26 cellular contexts compared by ENCODE assay signal in genomic region chrX:47614618-47615017, GRCh38. TPM values are rescaled to one million over a fixed set of nuclear protein-coding genes. Genes with fewer than 3 reads are reported as not detected.
DNase-seq lines count a peak whose midpoint lies in the region; ATAC-seq and TF ChIP-seq lines count a peak whose summit lies in the region.
"Had no signal": no experiment of that assay in that cellular context is flagged by ENCODE, and none has a peak within 500 bp of the region (broad histone marks: within the 10 kb centered on the region; RNA-seq: fewer than 3 reads in every experiment).

No MANE protein-coding gene starts in this region.

- no peaks in the 10 kb centered on the region for H3K9me3 ChIP-seq in gastroesophageal sphincter
- H3K9me3 ChIP-seq: BE2C had no signal

- no peak for ATAC-seq in activated CD8-positive, alpha-beta memory T cell treated with anti-CD3 and anti-CD28 coated beads, Interleukin-2, amount 10 ng/mL, durations not matched to agents 7 days and 5 days
- ATAC-seq in gastroesophageal sphincter: no peak
- ATAC-seq: GM12878 had no signal

- 71 to 100% methylated on average over 1 of the region's 5 CpGs for WGBS in gastroesophageal sphincter (ENCODE audit: low coverage in 1 of 2), 2 donors

- no peak overlapping the region for H3K27ac ChIP-seq in gastroesophageal sphincter
- H3K27ac ChIP-seq: BLaER1 had no signal

- TF ChIP-seq CTCF in progenitor cell of endocrine pancreas (IDR thresholded peaks at IDR 0.05; ENCODE audit: unreplicated experiment) (no peak), gastroesophageal sphincter (IDR thresholded peaks at IDR 0.05) (no peak)

- H3K4me1 Mint-ChIP-seq in activated CD8-positive, alpha-beta memory T cell treated with anti-CD3 and anti-CD28 coated beads, Interleukin-2, amount 10 ng/mL, durations not matched to agents 7 days and 5 days: peaks cover 3% of the 10 kb centered on the region
- H3K4me1 Mint-ChIP-seq in progenitor cell of endocrine pancreas (ENCODE audit: low read depth): no peaks in the 10 kb centered on the region

- H3K9me3 Mint-ChIP-seq in activated CD8-positive, alpha-beta memory T cell treated with anti-CD3 and anti-CD28 coated beads, Interleukin-2, amount 10 ng/mL, durations not matched to agents 7 days and 5 days (ENCODE audit: low read depth): no peaks in the 10 kb centered on the region
- H3K9me3 Mint-ChIP-seq in progenitor cell of endocrine pancreas (ENCODE audit: low read depth): peaks cover 18% of the 10 kb centered on the region
- H3K9me3 Mint-ChIP-seq: CD8-positive, alpha-beta memory T cell had no signal

- H3K36me3 ChIP-seq in gastroesophageal sphincter: no peaks in the 10 kb centered on the region
- H3K36me3 ChIP-seq: BE2C, BLaER1 had no signal

- intact Hi-C loops in posterior vena cava (cut with DNase I): loop anchor here in 1 of 2 donors (1.0 kb wide), 1 partner anchor 42 kb away; no protein-coding TSS in a partner anchor

- H3K27ac Mint-ChIP-seq in activated CD8-positive, alpha-beta memory T cell treated with anti-CD3 and anti-CD28 coated beads, Interleukin-2, amount 10 ng/mL, durations not matched to agents 7 days and 5 days: no peak overlapping the region
- no peak overlapping the region for H3K27ac Mint-ChIP-seq in progenitor cell of endocrine pancreas
- H3K27ac Mint-ChIP-seq: CD4-positive, alpha-beta memory T cell; CD4-positive, CD25-positive, alpha-beta regulatory T cell; CD8-positive, alpha-beta memory T cell had no signal

- DNase-seq in activated CD8-positive, alpha-beta memory T cell treated with anti-CD3 and anti-CD28 coated beads for 24 hours: peak; percentile 24
- no peak for DNase-seq in activated CD8-positive, alpha-beta memory T cell treated with anti-CD3 and anti-CD28 coated beads, Interleukin-2, amount 10 ng/mL, durations not matched to agents 7 days and 5 days
- DNase-seq in islet precursor cell: peak; percentile 28
- peak; percentile 6 for DNase-seq in posterior vena cava (ENCODE audit: low spot score)
- no peak for DNase-seq in NCI-H146 treated with DMSO at 0.1 percent for 48 hours (lab: John Stamatoyannopoulos, UW; ENCODE audit: unreplicated experiment)
- no peak for DNase-seq in progenitor cell of endocrine pancreas (ENCODE audit: low spot score, unreplicated experiment)
- DNase-seq: 8988T; ACHN; BE2C; C1 segment of cervical spinal cord; CD4-positive, alpha-beta memory T cell; CD4-positive, CD25-positive, alpha-beta regulatory T cell; CD8-positive, alpha-beta memory T cell; COR-L47; DMS 273 treated with DMSO at 0.1 percent for 48 hours; DMS153; DMS53; DMS79; DND-41; EL; GDM1 had no signal

- peaks cover 0 to 5% (median 0%) of the 10 kb centered on the region in 3 donors for H3K4me1 ChIP-seq in gastroesophageal sphincter
- H3K4me1 ChIP-seq: BE2C, BLaER1 had no signal

- H3K4me3 Mint-ChIP-seq in activated CD8-positive, alpha-beta memory T cell treated with anti-CD3 and anti-CD28 coated beads, Interleukin-2, amount 10 ng/mL, durations not matched to agents 7 days and 5 days: no peak overlapping the region
- no peak overlapping the region for H3K4me3 Mint-ChIP-seq in progenitor cell of endocrine pancreas (ENCODE audit: low read depth)
- H3K4me3 Mint-ChIP-seq: CD14-positive monocyte; CD4-positive, alpha-beta memory T cell; CD4-positive, CD25-positive, alpha-beta regulatory T cell; CD8-positive, alpha-beta memory T cell had no signal

- TF ChIP-seq POLR2A in gastroesophageal sphincter (IDR thresholded peaks at IDR 0.05): no peak

- no peak for TF ChIP-seq EP300 in gastroesophageal sphincter (IDR thresholded peaks at IDR 0.05)

- no peaks in the 10 kb centered on the region for H3K36me3 Mint-ChIP-seq in activated CD8-positive, alpha-beta memory T cell treated with anti-CD3 and anti-CD28 coated beads, Interleukin-2, amount 10 ng/mL, durations not matched to agents 7 days and 5 days
- H3K36me3 Mint-ChIP-seq in progenitor cell of endocrine pancreas (ENCODE audit: insufficient read depth): no peaks in the 10 kb centered on the region
- H3K36me3 Mint-ChIP-seq: CD14-positive monocyte; CD4-positive, alpha-beta memory T cell; CD4-positive, CD25-positive, alpha-beta regulatory T cell; CD8-positive, alpha-beta memory T cell had no signal

- no peak overlapping the region for H3K4me3 ChIP-seq in gastroesophageal sphincter
- H3K4me3 ChIP-seq: BLaER1, GM12878 had no signal

- CTCF ChIA-PET in activated CD8-positive, alpha-beta memory T cell treated with anti-CD3 and anti-CD28 coated beads, Interleukin-2, amount 10 ng/mL, durations not matched to agents 7 days and 5 days (lab: Charles Lee): no interaction called here

- H3K27me3 ChIP-seq in gastroesophageal sphincter: peaks cover 6% of the 10 kb centered on the region
- H3K27me3 ChIP-seq: BE2C had no signal

- H3K27me3 Mint-ChIP-seq in activated CD8-positive, alpha-beta memory T cell treated with anti-CD3 and anti-CD28 coated beads, Interleukin-2, amount 10 ng/mL, durations not matched to agents 7 days and 5 days: peaks cover 17% of the 10 kb centered on the region
- peaks cover 23% of the 10 kb centered on the region for H3K27me3 Mint-ChIP-seq in progenitor cell of endocrine pancreas

RNA-seq across cellular contexts. Expression of gene SYN1, which starts 5.0 kb away (rescaled TPM):
- total RNA-seq in activated CD8-positive, alpha-beta memory T cell treated with anti-CD3 and anti-CD28 coated beads, Interleukin-2, amount 10 ng/mL, durations not matched to agents 7 days and 5 days: under 1 TPM; 0.09 to 0.15 TPM
- total RNA-seq in posterior vena cava (1 to 10 TPM; 1.2 to 2.3 TPM), progenitor cell of endocrine pancreas (5.3 and 6.7 TPM in 2 replicates), gastroesophageal sphincter (under 1 TPM in 2 of 4 donors, not detected in 2; 0.27 TPM)
- total RNA-seq: CD4-positive, CD25-positive, alpha-beta regulatory T cell; Daoy had no signal

RNA-seq across cellular contexts. Expression of gene CFP, which starts 15.1 kb away (rescaled TPM):
- 1 to 10 TPM; 2.7 to 4.0 TPM for total RNA-seq in activated CD8-positive, alpha-beta memory T cell treated with anti-CD3 and anti-CD28 coated beads, Interleukin-2, amount 10 ng/mL, durations not matched to agents 7 days and 5 days
- total RNA-seq in posterior vena cava (1 to 10 TPM; 3.2 to 10.0 TPM), progenitor cell of endocrine pancreas (0.69 and 0.93 TPM in 2 replicates), gastroesophageal sphincter (10 to 100 TPM in 1 of 4 donors, 1 to 10 TPM in 2, under 1 TPM in 1; 0.78 to 18.4 (median 4.7) TPM)

RNA-seq across cellular contexts. Expression of gene TIMP1, which starts 32.4 kb away (rescaled TPM):
- 10 to 100 TPM; 14.5 to 23.5 TPM for total RNA-seq in activated CD8-positive, alpha-beta memory T cell treated with anti-CD3 and anti-CD28 coated beads, Interleukin-2, amount 10 ng/mL, durations not matched to agents 7 days and 5 days
- 1,000 to 10,000 TPM; 1,076 to 2,214 TPM for total RNA-seq in posterior vena cava
- 29.1 and 33.0 TPM in 2 replicates for total RNA-seq in progenitor cell of endocrine pancreas
- 100 to 1,000 TPM in 3 of 4 donors, 10 to 100 TPM in 1; 77.4 to 204 (median 156) TPM for total RNA-seq in gastroesophageal sphincter

RNA-seq across cellular contexts. Expression of gene ELK1, which starts 35.7 kb away (rescaled TPM):
- total RNA-seq in activated CD8-positive, alpha-beta memory T cell treated with anti-CD3 and anti-CD28 coated beads, Interleukin-2, amount 10 ng/mL, durations not matched to agents 7 days and 5 days: 10 to 100 TPM; 51.4 to 57.4 TPM
- total RNA-seq in posterior vena cava (10 to 100 TPM; 25.6 to 30.7 TPM), progenitor cell of endocrine pancreas (24.7 and 25.5 TPM in 2 replicates), gastroesophageal sphincter (10 to 100 TPM; 20.0 to 26.8 (median 26.2) TPM)

RNA-seq across cellular contexts. Expression of gene UXT, which starts 44.4 kb away (rescaled TPM):
- 100 to 1,000 TPM; 118 to 151 TPM for total RNA-seq in activated CD8-positive, alpha-beta memory T cell treated with anti-CD3 and anti-CD28 coated beads, Interleukin-2, amount 10 ng/mL, durations not matched to agents 7 days and 5 days
- total RNA-seq in posterior vena cava (10 to 100 TPM; 70.1 to 75.6 TPM), progenitor cell of endocrine pancreas (92.0 and 98.5 TPM in 2 replicates), gastroesophageal sphincter (100 to 1,000 TPM in 1 of 4 donors, 10 to 100 TPM in 3; 66.5 to 112 (median 79.1) TPM)

Comparison
In these comparisons a context has a peak if more than half of its experiments do, and no peak if none do; other contexts are left out.
1. DNase-seq: peak in activated CD8-positive, alpha-beta memory T cell treated with anti-CD3 and anti-CD28 coated beads for 24 hours (single experiment), islet precursor cell (single experiment) and posterior vena cava (single experiment); none in activated CD8-positive, alpha-beta memory T cell treated with anti-CD3 and anti-CD28 coated beads, Interleukin-2, amount 10 ng/mL, durations not matched to agents 7 days and 5 days (single experiment), NCI-H146 treated with DMSO at 0.1 percent for 48 hours (single experiment) and progenitor cell of endocrine pancreas (single experiment).
2. RNA of gene TIMP1, which starts 32.4 kb away (total RNA-seq): 1,076 to 2,214 TPM in posterior vena cava; 77.4 to 204 TPM in gastroesophageal sphincter, 29.1 to 33.0 TPM in progenitor cell of endocrine pancreas and 14.5 to 23.5 TPM in activated CD8-positive, alpha-beta memory T cell treated with anti-CD3 and anti-CD28 coated beads, Interleukin-2, amount 10 ng/mL, durations not matched to agents 7 days and 5 days; every median in the first group is over 4 times any median in the second.